1 cellular context compared by ENCODE assay signal in the genomic region with DNA sequence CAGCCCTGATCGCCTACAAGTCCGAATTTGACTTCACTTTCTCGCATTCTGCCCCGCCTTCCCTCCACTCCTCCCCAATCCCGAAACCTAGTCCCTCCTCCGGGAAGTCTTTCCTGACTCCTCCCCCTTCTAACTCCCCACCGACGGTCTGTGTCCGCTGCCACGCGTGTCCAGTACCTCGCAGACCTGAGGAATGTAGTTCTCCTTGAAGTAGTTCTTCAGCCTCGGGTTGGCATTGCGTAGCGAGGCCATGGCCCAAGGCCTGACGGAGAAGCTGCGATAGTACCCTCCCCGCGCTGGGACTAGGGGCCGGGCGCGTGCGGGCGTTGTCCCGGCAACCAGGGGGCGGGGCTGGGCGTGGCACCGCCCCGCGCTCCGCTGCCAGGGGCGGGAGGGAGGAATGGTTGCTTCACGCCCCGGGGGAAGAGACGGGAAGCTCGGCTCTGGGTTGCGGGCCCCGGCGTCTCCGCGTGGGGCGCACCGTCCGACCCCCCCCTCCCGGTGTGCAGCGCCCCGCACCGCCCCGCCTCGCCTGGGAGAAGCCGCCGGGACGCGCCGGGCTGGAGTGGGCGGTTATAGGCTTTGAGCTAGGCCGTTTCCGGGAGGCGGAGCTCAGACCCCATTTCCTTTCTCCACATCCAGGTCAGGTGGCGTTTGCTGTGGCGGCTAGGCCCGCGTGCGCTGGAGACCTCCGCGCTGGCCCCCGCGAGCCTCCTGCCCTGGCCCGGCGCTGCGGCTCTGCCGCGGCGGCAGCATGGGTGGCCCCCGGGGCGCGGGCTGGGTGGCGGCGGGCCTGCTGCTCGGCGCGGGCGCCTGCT.
TF ChIP-seq lines count a peak whose summit lies in the region.

A gene (plus strand): TSS at position 622 of the 818 bp plus-strand sequence. CDS start 133 bp downstream, at position 755.
A gene (minus strand): TSS at position 278 of the 818 bp plus-strand sequence.

TF ChIP-seq in K562, 482 proteins besides CTCF, POLR2A, EP300 and RAD21 (continued from another document and continues in another):
- TF ChIP-seq, protein P1, sequence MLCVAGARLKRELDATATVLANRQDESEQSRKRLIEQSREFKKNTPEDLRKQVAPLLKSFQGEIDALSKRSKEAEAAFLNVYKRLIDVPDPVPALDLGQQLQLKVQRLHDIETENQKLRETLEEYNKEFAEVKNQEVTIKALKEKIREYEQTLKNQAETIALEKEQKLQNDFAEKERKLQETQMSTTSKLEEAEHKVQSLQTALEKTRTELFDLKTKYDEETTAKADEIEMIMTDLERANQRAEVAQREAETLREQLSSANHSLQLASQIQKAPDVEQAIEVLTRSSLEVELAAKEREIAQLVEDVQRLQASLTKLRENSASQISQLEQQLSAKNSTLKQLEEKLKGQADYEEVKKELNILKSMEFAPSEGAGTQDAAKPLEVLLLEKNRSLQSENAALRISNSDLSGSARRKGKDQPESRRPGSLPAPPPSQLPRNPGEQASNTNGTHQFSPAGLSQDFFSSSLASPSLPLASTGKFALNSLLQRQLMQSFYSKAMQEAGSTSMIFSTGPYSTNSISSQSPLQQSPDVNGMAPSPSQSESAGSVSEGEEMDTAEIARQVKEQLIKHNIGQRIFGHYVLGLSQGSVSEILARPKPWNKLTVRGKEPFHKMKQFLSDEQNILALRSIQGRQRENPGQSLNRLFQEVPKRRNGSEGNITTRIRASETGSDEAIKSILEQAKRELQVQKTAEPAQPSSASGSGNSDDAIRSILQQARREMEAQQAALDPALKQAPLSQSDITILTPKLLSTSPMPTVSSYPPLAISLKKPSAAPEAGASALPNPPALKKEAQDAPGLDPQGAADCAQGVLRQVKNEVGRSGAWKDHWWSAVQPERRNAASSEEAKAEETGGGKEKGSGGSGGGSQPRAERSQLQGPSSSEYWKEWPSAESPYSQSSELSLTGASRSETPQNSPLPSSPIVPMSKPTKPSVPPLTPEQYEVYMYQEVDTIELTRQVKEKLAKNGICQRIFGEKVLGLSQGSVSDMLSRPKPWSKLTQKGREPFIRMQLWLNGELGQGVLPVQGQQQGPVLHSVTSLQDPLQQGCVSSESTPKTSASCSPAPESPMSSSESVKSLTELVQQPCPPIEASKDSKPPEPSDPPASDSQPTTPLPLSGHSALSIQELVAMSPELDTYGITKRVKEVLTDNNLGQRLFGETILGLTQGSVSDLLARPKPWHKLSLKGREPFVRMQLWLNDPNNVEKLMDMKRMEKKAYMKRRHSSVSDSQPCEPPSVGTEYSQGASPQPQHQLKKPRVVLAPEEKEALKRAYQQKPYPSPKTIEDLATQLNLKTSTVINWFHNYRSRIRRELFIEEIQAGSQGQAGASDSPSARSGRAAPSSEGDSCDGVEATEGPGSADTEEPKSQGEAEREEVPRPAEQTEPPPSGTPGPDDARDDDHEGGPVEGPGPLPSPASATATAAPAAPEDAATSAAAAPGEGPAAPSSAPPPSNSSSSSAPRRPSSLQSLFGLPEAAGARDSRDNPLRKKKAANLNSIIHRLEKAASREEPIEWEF (CRISPR knock-in tag; IDR thresholded peaks at IDR 0.05): no peak
- TF ChIP-seq, protein P2, sequence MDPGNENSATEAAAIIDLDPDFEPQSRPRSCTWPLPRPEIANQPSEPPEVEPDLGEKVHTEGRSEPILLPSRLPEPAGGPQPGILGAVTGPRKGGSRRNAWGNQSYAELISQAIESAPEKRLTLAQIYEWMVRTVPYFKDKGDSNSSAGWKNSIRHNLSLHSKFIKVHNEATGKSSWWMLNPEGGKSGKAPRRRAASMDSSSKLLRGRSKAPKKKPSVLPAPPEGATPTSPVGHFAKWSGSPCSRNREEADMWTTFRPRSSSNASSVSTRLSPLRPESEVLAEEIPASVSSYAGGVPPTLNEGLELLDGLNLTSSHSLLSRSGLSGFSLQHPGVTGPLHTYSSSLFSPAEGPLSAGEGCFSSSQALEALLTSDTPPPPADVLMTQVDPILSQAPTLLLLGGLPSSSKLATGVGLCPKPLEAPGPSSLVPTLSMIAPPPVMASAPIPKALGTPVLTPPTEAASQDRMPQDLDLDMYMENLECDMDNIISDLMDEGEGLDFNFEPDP (CRISPR knock-in tag; IDR thresholded peaks at IDR 0.05): no peak
- TF ChIP-seq, protein P3, sequence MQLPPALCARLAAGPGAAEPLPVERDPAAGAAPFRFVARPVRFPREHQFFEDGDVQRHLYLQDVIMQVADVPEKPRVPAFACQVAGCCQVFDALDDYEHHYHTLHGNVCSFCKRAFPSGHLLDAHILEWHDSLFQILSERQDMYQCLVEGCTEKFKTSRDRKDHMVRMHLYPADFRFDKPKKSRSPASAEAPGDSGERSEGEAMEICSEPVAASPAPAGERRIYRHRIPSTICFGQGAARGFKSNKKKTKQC (CRISPR knock-in tag; IDR thresholded peaks at IDR 0.05): no peak; the same call in 1 of the 2 replicates
- TF ChIP-seq RBBP5 (IDR thresholded peaks at IDR 0.05; ENCODE audit: borderline replicate concordance, insufficient read depth, low read length, poor library complexity, severe bottlenecking): peak; percentile 79
- no peak for TF ChIP-seq ZNF143 (CRISPR knock-in tag; IDR thresholded peaks at IDR 0.05)
- TF ChIP-seq ZNF785 (CRISPR knock-in tag; IDR thresholded peaks at IDR 0.05): no peak
- TF ChIP-seq ZNF431 (CRISPR knock-in tag; IDR thresholded peaks at IDR 0.05): 0 out of 2 replicates have a peak, but pooled peaks have one; percentile 40
- TF ChIP-seq CEBPG (CRISPR knock-in tag; IDR thresholded peaks at IDR 0.05): peak; percentile 93
- TF ChIP-seq CEBPG (tag; conservative IDR thresholded peaks at IDR 0.05 in 1 of 2, IDR thresholded peaks at IDR 0.05 in 1 of 2): peak; percentile 83 to 94
- TF ChIP-seq SIN3A (IDR thresholded peaks at IDR 0.05; ENCODE audit: borderline replicate concordance in 2 of 2, control insufficient read depth in 1 of 2, low read depth in 2 of 2, low read length in 2 of 2): peak; percentile 77 to 96; a peak in 3 of 4 replicates
- TF ChIP-seq MCM3 (IDR thresholded peaks at IDR 0.05): no peak
- TF ChIP-seq ZNF778 (CRISPR knock-in tag; IDR thresholded peaks at IDR 0.05): no peak
- peak; percentile 95 for TF ChIP-seq KLF13 (tag; IDR thresholded peaks at IDR 0.05; ENCODE audit: borderline replicate concordance, low read depth)
- no peak for TF ChIP-seq ZNF75A (CRISPR knock-in tag; IDR thresholded peaks at IDR 0.05)
- TF ChIP-seq PPARD (CRISPR knock-in tag; IDR thresholded peaks at IDR 0.05): no peak
- TF ChIP-seq, protein P4, sequence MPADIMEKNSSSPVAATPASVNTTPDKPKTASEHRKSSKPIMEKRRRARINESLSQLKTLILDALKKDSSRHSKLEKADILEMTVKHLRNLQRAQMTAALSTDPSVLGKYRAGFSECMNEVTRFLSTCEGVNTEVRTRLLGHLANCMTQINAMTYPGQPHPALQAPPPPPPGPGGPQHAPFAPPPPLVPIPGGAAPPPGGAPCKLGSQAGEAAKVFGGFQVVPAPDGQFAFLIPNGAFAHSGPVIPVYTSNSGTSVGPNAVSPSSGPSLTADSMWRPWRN (IDR thresholded peaks at IDR 0.05; ENCODE audit: low read depth): no peak
- TF ChIP-seq STAT5B (CRISPR knock-in tag; IDR thresholded peaks at IDR 0.05): no peak
- TF ChIP-seq, protein P5, sequence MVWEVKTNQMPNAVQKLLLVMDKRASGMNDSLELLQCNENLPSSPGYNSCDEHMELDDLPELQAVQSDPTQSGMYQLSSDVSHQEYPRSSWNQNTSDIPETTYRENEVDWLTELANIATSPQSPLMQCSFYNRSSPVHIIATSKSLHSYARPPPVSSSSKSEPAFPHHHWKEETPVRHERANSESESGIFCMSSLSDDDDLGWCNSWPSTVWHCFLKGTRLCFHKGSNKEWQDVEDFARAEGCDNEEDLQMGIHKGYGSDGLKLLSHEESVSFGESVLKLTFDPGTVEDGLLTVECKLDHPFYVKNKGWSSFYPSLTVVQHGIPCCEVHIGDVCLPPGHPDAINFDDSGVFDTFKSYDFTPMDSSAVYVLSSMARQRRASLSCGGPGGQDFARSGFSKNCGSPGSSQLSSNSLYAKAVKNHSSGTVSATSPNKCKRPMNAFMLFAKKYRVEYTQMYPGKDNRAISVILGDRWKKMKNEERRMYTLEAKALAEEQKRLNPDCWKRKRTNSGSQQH (CRISPR knock-in tag; IDR thresholded peaks at IDR 0.05): peak; percentile 88
- TF ChIP-seq TRIM24 (IDR thresholded peaks at IDR 0.05): no peak
- TF ChIP-seq, protein P6, sequence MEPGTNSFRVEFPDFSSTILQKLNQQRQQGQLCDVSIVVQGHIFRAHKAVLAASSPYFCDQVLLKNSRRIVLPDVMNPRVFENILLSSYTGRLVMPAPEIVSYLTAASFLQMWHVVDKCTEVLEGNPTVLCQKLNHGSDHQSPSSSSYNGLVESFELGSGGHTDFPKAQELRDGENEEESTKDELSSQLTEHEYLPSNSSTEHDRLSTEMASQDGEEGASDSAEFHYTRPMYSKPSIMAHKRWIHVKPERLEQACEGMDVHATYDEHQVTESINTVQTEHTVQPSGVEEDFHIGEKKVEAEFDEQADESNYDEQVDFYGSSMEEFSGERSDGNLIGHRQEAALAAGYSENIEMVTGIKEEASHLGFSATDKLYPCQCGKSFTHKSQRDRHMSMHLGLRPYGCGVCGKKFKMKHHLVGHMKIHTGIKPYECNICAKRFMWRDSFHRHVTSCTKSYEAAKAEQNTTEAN (CRISPR knock-in tag; IDR thresholded peaks at IDR 0.05): no peak
- TF ChIP-seq, protein P7, sequence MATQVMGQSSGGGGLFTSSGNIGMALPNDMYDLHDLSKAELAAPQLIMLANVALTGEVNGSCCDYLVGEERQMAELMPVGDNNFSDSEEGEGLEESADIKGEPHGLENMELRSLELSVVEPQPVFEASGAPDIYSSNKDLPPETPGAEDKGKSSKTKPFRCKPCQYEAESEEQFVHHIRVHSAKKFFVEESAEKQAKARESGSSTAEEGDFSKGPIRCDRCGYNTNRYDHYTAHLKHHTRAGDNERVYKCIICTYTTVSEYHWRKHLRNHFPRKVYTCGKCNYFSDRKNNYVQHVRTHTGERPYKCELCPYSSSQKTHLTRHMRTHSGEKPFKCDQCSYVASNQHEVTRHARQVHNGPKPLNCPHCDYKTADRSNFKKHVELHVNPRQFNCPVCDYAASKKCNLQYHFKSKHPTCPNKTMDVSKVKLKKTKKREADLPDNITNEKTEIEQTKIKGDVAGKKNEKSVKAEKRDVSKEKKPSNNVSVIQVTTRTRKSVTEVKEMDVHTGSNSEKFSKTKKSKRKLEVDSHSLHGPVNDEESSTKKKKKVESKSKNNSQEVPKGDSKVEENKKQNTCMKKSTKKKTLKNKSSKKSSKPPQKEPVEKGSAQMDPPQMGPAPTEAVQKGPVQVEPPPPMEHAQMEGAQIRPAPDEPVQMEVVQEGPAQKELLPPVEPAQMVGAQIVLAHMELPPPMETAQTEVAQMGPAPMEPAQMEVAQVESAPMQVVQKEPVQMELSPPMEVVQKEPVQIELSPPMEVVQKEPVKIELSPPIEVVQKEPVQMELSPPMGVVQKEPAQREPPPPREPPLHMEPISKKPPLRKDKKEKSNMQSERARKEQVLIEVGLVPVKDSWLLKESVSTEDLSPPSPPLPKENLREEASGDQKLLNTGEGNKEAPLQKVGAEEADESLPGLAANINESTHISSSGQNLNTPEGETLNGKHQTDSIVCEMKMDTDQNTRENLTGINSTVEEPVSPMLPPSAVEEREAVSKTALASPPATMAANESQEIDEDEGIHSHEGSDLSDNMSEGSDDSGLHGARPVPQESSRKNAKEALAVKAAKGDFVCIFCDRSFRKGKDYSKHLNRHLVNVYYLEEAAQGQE (CRISPR knock-in tag; IDR thresholded peaks at IDR 0.05; ENCODE audit: low read depth): 0 out of 2 replicates have a peak, but pooled peaks have one; percentile 65
- TF ChIP-seq, protein P8, sequence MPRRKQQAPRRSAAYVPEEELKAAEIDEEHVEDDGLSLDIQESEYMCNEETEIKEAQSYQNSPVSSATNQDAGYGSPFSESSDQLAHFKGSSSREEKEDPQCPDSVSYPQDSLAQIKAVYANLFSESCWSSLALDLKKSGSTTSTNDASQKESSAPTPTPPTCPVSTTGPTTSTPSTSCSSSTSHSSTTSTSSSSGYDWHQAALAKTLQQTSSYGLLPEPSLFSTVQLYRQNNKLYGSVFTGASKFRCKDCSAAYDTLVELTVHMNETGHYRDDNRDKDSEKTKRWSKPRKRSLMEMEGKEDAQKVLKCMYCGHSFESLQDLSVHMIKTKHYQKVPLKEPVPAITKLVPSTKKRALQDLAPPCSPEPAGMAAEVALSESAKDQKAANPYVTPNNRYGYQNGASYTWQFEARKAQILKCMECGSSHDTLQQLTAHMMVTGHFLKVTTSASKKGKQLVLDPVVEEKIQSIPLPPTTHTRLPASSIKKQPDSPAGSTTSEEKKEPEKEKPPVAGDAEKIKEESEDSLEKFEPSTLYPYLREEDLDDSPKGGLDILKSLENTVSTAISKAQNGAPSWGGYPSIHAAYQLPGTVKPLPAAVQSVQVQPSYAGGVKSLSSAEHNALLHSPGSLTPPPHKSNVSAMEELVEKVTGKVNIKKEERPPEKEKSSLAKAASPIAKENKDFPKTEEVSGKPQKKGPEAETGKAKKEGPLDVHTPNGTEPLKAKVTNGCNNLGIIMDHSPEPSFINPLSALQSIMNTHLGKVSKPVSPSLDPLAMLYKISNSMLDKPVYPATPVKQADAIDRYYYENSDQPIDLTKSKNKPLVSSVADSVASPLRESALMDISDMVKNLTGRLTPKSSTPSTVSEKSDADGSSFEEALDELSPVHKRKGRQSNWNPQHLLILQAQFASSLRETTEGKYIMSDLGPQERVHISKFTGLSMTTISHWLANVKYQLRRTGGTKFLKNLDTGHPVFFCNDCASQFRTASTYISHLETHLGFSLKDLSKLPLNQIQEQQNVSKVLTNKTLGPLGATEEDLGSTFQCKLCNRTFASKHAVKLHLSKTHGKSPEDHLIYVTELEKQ (CRISPR knock-in tag; IDR thresholded peaks at IDR 0.05): no peak
- TF ChIP-seq, protein P9, sequence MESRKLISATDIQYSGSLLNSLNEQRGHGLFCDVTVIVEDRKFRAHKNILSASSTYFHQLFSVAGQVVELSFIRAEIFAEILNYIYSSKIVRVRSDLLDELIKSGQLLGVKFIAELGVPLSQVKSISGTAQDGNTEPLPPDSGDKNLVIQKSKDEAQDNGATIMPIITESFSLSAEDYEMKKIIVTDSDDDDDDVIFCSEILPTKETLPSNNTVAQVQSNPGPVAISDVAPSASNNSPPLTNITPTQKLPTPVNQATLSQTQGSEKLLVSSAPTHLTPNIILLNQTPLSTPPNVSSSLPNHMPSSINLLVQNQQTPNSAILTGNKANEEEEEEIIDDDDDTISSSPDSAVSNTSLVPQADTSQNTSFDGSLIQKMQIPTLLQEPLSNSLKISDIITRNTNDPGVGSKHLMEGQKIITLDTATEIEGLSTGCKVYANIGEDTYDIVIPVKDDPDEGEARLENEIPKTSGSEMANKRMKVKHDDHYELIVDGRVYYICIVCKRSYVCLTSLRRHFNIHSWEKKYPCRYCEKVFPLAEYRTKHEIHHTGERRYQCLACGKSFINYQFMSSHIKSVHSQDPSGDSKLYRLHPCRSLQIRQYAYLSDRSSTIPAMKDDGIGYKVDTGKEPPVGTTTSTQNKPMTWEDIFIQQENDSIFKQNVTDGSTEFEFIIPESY (CRISPR knock-in tag; IDR thresholded peaks at IDR 0.05): no peak; the same call in 1 of the 2 replicates
